ENCODE assay signal across 30 cellular contexts in the genomic region with DNA sequence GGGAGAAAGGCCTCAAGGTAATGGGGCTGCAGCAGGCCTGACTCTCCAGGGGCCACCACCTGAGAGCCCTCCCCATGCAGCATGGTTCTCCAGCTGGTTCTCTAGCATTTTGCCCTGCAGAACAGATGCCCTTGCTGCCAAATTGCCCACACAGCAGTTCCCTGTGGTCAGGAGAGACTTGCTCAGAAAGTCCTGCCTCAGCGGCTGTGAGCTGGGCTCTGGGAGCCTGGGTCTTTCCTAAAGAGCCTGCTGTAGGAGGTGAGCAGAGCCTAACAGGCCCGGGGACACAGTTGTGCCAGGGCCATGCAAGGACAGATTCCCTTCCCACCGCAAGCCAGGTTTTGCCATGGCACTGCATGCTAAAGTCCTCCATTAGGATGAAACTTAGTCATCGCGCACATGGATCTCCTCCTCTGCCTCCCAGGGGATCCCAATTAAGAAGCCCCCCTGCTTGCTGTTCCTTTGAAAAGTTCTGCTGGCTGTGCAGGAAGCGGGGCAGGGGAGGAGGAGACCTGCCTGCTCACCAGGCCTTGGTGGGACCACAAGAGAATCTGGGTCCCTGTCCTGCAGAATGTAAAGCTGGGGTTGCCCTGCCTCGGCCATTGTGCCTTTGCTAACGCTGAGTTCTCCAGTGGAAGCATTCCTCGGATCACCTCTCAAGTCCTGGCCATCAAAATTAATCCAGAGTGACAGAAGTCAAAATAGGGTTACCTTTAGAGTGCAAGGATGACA. TPM values are rescaled to one million over a fixed set of nuclear protein-coding genes. Genes with fewer than 3 reads are reported as not detected.
A peak's percentile ranks its signal among the peaks of the same experiment; 100 is the strongest.
DNase-seq lines count a peak whose midpoint lies in the region; ATAC-seq and TF ChIP-seq lines count a peak whose summit lies in the region.
"Had no signal": no experiment of that assay in that cellular context is flagged by ENCODE, and none has a peak within 500 bp of the region (broad histone marks: within the 10 kb centered on the region; RNA-seq: fewer than 3 reads in every experiment).

No MANE protein-coding gene starts in this region.

- H2BK5ac ChIP-seq in IMR-90 (ENCODE audit: low read depth, low read length, poor library complexity, severe bottlenecking) = no peak overlapping the region

- H3K56ac ChIP-seq in IMR-90 (ENCODE audit: extremely low read depth, insufficient read depth, low read length) = no peak overlapping the region

- H3K9me1 ChIP-seq in IMR-90 (ENCODE audit: insufficient read depth, low read length) = peaks cover 30% of the 10 kb centered on the region

- TF ChIP-seq CTCF in IMR-90 (conservative IDR thresholded peaks at IDR 0.05; ENCODE audit: low read depth, low read length) (no peak), vagina (IDR thresholded peaks at IDR 0.05) (no peak)

- no peak overlapping the region for H3K14ac ChIP-seq in IMR-90 (replicated peaks; ENCODE audit: low read depth, low read length)

- peaks cover 0 to 4% (median 1%) of the 10 kb centered on the region in 5 donors for H3K27me3 Mint-ChIP-seq in naive thymus-derived CD8-positive, alpha-beta T cell
- H3K27me3 Mint-ChIP-seq: IgD-negative memory B cell had no signal

- in situ Hi-C loops in IMR-90 (cut with MboI; ENCODE audit: low sequenced_read_pairs) = loop anchor here (5.0 to 10.0 kb wide), 2 partner anchors 473 to 830 kb away; partner anchors contain the start of gene AXDND1

- H3K36me3 ChIP-seq in IMR-90 (ENCODE audit: control insufficient read depth, insufficient read depth, low read length) (no peaks in the 10 kb centered on the region), vagina (no peaks in the 10 kb centered on the region), SJCRH30 (no peaks in the 10 kb centered on the region)
- H3K36me3 ChIP-seq: BLaER1 treated with 17β-estradiol and CSF1 and Interleukin-3, amounts not matched to agents 10 nM and 100 nM; SJSA1 had no signal

- H3K18ac ChIP-seq in IMR-90 (ENCODE audit: low read depth, low read length) = no peak overlapping the region

- no peak overlapping the region for H3K4me3 Mint-ChIP-seq in naive thymus-derived CD8-positive, alpha-beta T cell
- H3K4me3 Mint-ChIP-seq: CD4-positive, alpha-beta memory T cell; IgD-negative memory B cell had no signal

- no peak overlapping the region for H3K9ac ChIP-seq in IMR-90 (ENCODE audit: low read depth, low read length)
- H3K9ac ChIP-seq: BLaER1 treated with 17β-estradiol and CSF1 and Interleukin-3, amounts not matched to agents 10 nM and 100 nM had no signal

- no peak overlapping the region for H2AK9ac ChIP-seq in IMR-90 (replicated peaks; ENCODE audit: low read depth, low read length, poor library complexity)

- no peaks in the 10 kb centered on the region for H3K36me3 Mint-ChIP-seq in naive thymus-derived CD8-positive, alpha-beta T cell
- H3K36me3 Mint-ChIP-seq: CD4-positive, alpha-beta memory T cell; IgD-negative memory B cell had no signal

- no peak overlapping the region for H3K23ac ChIP-seq in IMR-90 (ENCODE audit: low read depth, low read length)

- peak overlapping the region; percentile 7 for H2AFZ ChIP-seq in IMR-90 (replicated peaks; ENCODE audit: low read length, poor library complexity)

- ATAC-seq in IMR-90 (ENCODE audit: low read depth) = no peak
- ATAC-seq in naive thymus-derived CD8-positive, alpha-beta T cell = no peak
- ATAC-seq: PC-3, Right ventricle myocardium inferior had no signal

- H3K27me3 ChIP-seq in IMR-90 (ENCODE audit: control insufficient read depth, insufficient read depth, low read length) = no peaks in the 10 kb centered on the region
- H3K27me3 ChIP-seq in vagina = no peaks in the 10 kb centered on the region
- H3K27me3 ChIP-seq in SJCRH30 = no peaks in the 10 kb centered on the region
- H3K27me3 ChIP-seq: BLaER1 treated with 17β-estradiol and CSF1 and Interleukin-3, amounts not matched to agents 10 nM and 100 nM; SJSA1 had no signal

- no peaks in the 10 kb centered on the region for H3K9me3 Mint-ChIP-seq in naive thymus-derived CD8-positive, alpha-beta T cell
- H3K9me3 Mint-ChIP-seq: CD4-positive, alpha-beta memory T cell; IgD-negative memory B cell had no signal

- TF ChIP-seq POLR2A in IMR-90 (IDR thresholded peaks at IDR 0.05; ENCODE audit: low read depth, low read length) = no peak
- TF ChIP-seq POLR2A in vagina (IDR thresholded peaks at IDR 0.05) = no peak

- WGBS in IMR-90 (ENCODE audit: extremely low coverage in 2 of 2, insufficient read length in 1 of 2), 2 experiments = 97% methylated on average over 4 of the region's 9 CpGs; no CpG with 5 or more reads in 1 of the 2 experiments

- dilution Hi-C loops in IMR-90 (cut with HindIII; ENCODE audit: low sequenced_read_pairs, unreplicated experiment) = no loop called here

- H3K4me1 ChIP-seq in IMR-90 (ENCODE audit: control insufficient read depth, insufficient read depth, low read length) (peaks cover 37% of the 10 kb centered on the region), vagina (peaks cover 32% of the 10 kb centered on the region), SJCRH30 (peaks cover 25% of the 10 kb centered on the region)
- H3K4me1 ChIP-seq: BLaER1 treated with 17β-estradiol and CSF1 and Interleukin-3, amounts not matched to agents 10 nM and 100 nM had no signal

- H3K4me3 ChIP-seq in IMR-90 (ENCODE audit: insufficient read depth, low read depth, low read length) = no peak overlapping the region
- H3K4me3 ChIP-seq in vagina = no peak overlapping the region
- H3K4me3 ChIP-seq in SJCRH30 = no peak overlapping the region
- H3K4me3 ChIP-seq: BLaER1 treated with 17β-estradiol and CSF1 and Interleukin-3, amounts not matched to agents 10 nM and 100 nM; SJSA1 had no signal

- H2BK120ac ChIP-seq in IMR-90 (ENCODE audit: low read depth, low read length) = no peak overlapping the region

- POLR2A ChIA-PET in IMR-90 (lab: Charles Lee; ENCODE audit: unreplicated experiment) = no interaction called here
- POLR2A ChIA-PET in naive thymus-derived CD8-positive, alpha-beta T cell (lab: Charles Lee) = no interaction called here

- CTCF ChIA-PET in IMR-90 (lab: Yijun Ruan, JAX) = interaction anchor here (1.0 to 1.2 kb wide), 2 partner anchors 8 to 224 kb away, joined by 4 to 6 read pairs; no protein-coding TSS in a partner anchor

- H3K4me2 ChIP-seq in IMR-90 (ENCODE audit: low read depth, low read length) = no peak overlapping the region
- H3K4me2 ChIP-seq: BLaER1 treated with 17β-estradiol and CSF1 and Interleukin-3, amounts not matched to agents 10 nM and 100 nM had no signal

- H3K4me1 Mint-ChIP-seq in naive thymus-derived CD8-positive, alpha-beta T cell = peaks cover 0 to 6% (median 3%) of the 10 kb centered on the region in 4 donors

- DNase-seq in activated effector memory CD4-positive, alpha-beta T cell treated with anti-CD3 and anti-CD28 coated beads, Interleukin-2, amount 50 U/mL, for 16 hours = peak; percentile 44
- DNase-seq in activated effector memory CD4-positive, alpha-beta T cell treated with Interleukin-2 at 50 U/mL for 16 hours = no peak
- DNase-seq in IMR-90 = no peak
- DNase-seq in myocyte (ENCODE audit: low read depth) = peak; percentile 53
- peak; percentile 40 to 77 for DNase-seq in vagina (ENCODE audit: extremely low spot score in 2 of 2)
- DNase-seq in naive thymus-derived CD8-positive, alpha-beta T cell = no peak
- DNase-seq in NCI-H748 (lab: John Stamatoyannopoulos, UW; ENCODE audit: unreplicated experiment) = no peak
- no peak for DNase-seq in SJCRH30
- DNase-seq: AML-193; CD4-positive, alpha-beta memory T cell; COR-L47; DMS79; EL; GF-D8; HCEC 1CT; Karpas-422; NCI-H1092; NCI-H1417 treated with DMSO at 0.1 percent for 48 hours; NCI-H187; NCI-H2081 treated with DMSO at 0.1 percent for 48 hours; NCI-H2171 treated with DMSO at 0.1 percent for 48 hours; NCI-H345; NCI-H510A treated with DMSO at 0.1 percent for 48 hours; NCI-H748 treated with DMSO at 0.1 percent for 48 hours; PC-3 had no signal

- no TSS peak for BruUV-seq in IMR-90 (replicated peaks; lab: Mats Ljungman, UMichigan)

- no peak overlapping the region for H2BK15ac ChIP-seq in IMR-90 (ENCODE audit: low read depth, low read length)

- H2BK20ac ChIP-seq in IMR-90 (ENCODE audit: low read depth, low read length) = no peak overlapping the region

- H3K9me3 ChIP-seq in IMR-90 (ENCODE audit: control insufficient read depth, insufficient read depth, low read length) (no peaks in the 10 kb centered on the region), vagina (no peaks in the 10 kb centered on the region), SJCRH30 (replicated peaks) (no peaks in the 10 kb centered on the region)
- H3K9me3 ChIP-seq: BLaER1 treated with 17β-estradiol and CSF1 and Interleukin-3, amounts not matched to agents 10 nM and 100 nM; SJSA1 had no signal

- no peak overlapping the region for H3K27ac Mint-ChIP-seq in naive thymus-derived CD8-positive, alpha-beta T cell
- H3K27ac Mint-ChIP-seq: IgD-negative memory B cell had no signal

- no peak for TF ChIP-seq RAD21 in IMR-90 (IDR thresholded peaks at IDR 0.05; ENCODE audit: low read length)

- no peak overlapping the region for H4K5ac ChIP-seq in IMR-90 (ENCODE audit: low read depth, low read length)

- H3K79me1 ChIP-seq in IMR-90 (ENCODE audit: low read depth in 1 of 2, low read length in 2 of 2) = 0 out of 4 replicates have a peak, but pooled peaks cover 0 to 8% of the 10 kb centered on the region in 2 experiments

- H2AK5ac ChIP-seq in IMR-90 (ENCODE audit: low read depth, low read length) = 0 out of 2 replicates have a peak overlapping the region, but pooled peaks have one; percentile 11

- H4K8ac ChIP-seq in IMR-90 (ENCODE audit: low read depth in 2 of 2, low read length in 2 of 2) = no peak overlapping the region

- H4K91ac ChIP-seq in IMR-90 (ENCODE audit: insufficient read depth, low read depth, low read length) = no peak overlapping the region

- intact Hi-C loops in IMR-90 (cut with micrococcal nuclease) (loop anchor here (5.0 kb wide), 3 partner anchors 222 to 833 kb away; partner anchors contain the start of genes AXDND1 and SOAT1), vagina (cut with DNase I) (no loop called here)

- H4K20me1 ChIP-seq in IMR-90 (ENCODE audit: insufficient read depth, low read length) = peaks cover 4% of the 10 kb centered on the region; the same call in 1 of the 2 replicates
- H4K20me1 ChIP-seq: BLaER1 treated with 17β-estradiol and CSF1 and Interleukin-3, amounts not matched to agents 10 nM and 100 nM had no signal

- H3K27ac ChIP-seq in IMR-90 (ENCODE audit: insufficient read depth, low read length) = no peak overlapping the region
- no peak overlapping the region for H3K27ac ChIP-seq in vagina
- H3K27ac ChIP-seq in SJCRH30 = no peak overlapping the region
- H3K27ac ChIP-seq: BLaER1 treated with 17β-estradiol and CSF1 and Interleukin-3, amounts not matched to agents 10 nM and 100 nM; SJSA1 had no signal

- H3K4ac ChIP-seq in IMR-90 (ENCODE audit: low read depth, low read length) = no peak overlapping the region

RNA-seq across cellular contexts. Expression of gene TEX35, which starts 21.4 kb away (rescaled TPM):
- total RNA-seq in IMR-90 (2012; rRNA removed) (not detected in 2 replicates), myocyte (not detected in 2 replicates), vagina (not detected)
- polyA plus RNA-seq in IMR-90 (2012; rRNA removed) = 0.05 TPM in 1 of 2 replicates, not detected in the other
- 0.04 TPM in 1 of 2 replicates, not detected in the other for polyA plus RNA-seq in IMR-90 (2012; cell fraction: cytosol; rRNA removed)
- 0.11 and 0.16 TPM in 2 replicates for polyA plus RNA-seq in IMR-90 (2012; cell fraction: nucleus; rRNA removed; ENCODE audit: low replicate concordance)
- polyA plus RNA-seq in myocyte (2012) = not detected
- total RNA-seq in naive thymus-derived CD8-positive, alpha-beta T cell = not detected
- not detected for polyA plus RNA-seq in naive thymus-derived CD8-positive, alpha-beta T cell
- not detected in 2 replicates for total RNA-seq in SJCRH30 (2014; rRNA removed; shearing (Covaris generic))
- total RNA-seq: CD4-positive, alpha-beta memory T cell; H1; PC-3; Right ventricle myocardium inferior; SJSA1 had no signal
- polyA plus RNA-seq: IgD-negative memory B cell had no signal

RNA-seq across cellular contexts. Expression of gene CLEC20A, which starts 37.5 kb away (rescaled TPM):
- total RNA-seq in IMR-90 (2012; rRNA removed) = not detected in 2 replicates
- not detected in 2 replicates for polyA plus RNA-seq in IMR-90 (2012; rRNA removed)
- not detected in 2 replicates for polyA plus RNA-seq in IMR-90 (2012; cell fraction: cytosol; rRNA removed)
- not detected in 2 replicates for polyA plus RNA-seq in IMR-90 (2012; cell fraction: nucleus; rRNA removed; ENCODE audit: low replicate concordance)
- total RNA-seq in myocyte = not detected in 2 replicates
- polyA plus RNA-seq in myocyte (2012) = not detected
- total RNA-seq in vagina = not detected
- under 1 TPM in 1 of 2 experiments, not detected in 1; 0.47 TPM for total RNA-seq in naive thymus-derived CD8-positive, alpha-beta T cell
- not detected for polyA plus RNA-seq in naive thymus-derived CD8-positive, alpha-beta T cell
- total RNA-seq in SJCRH30 (2014; rRNA removed; shearing (Covaris generic)) = not detected in 2 replicates
- total RNA-seq: CD4-positive, alpha-beta memory T cell; H1; PC-3; Right ventricle myocardium inferior; SJSA1 had no signal
- polyA plus RNA-seq: CD4-positive, alpha-beta memory T cell; H1 had no signal

Comparison
In these comparisons a context has a peak if more than half of its experiments do, and no peak if none do; other contexts are left out.
1. DNase-seq: peak in activated effector memory CD4-positive, alpha-beta T cell treated with anti-CD3 and anti-CD28 coated beads, Interleukin-2, amount 50 U/mL, for 16 hours (single experiment), myocyte (single experiment) and vagina (2 of 2); none in activated effector memory CD4-positive, alpha-beta T cell treated with Interleukin-2 at 50 U/mL for 16 hours (single experiment), IMR-90 (single experiment), naive thymus-derived CD8-positive, alpha-beta T cell (0 of 10), NCI-H748 (single experiment) and SJCRH30 (0 of 2).